ENCODE assay signal across 11 cellular contexts in the genomic region with DNA sequence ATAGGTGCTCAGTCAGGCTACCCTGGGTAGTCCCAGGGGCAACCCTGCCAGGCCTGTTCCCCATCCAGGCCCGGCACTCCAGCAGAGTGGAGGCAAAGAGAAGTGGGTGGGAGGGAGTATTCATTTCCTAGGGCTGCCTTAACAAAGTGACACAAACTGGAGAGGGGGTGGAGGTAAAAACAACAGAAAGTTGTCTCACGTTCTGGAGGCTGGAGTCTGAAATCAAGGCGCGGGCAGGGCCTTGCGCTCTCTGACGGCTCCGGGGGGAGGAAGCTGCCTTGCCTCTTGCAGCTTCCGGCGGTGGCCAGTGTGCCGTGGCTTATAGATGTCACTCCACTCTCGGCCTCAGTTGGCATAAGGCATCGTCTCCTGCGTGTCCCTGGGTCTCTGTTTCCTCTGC.
DNase-seq lines count a peak whose midpoint lies in the region; ATAC-seq and TF ChIP-seq lines count a peak whose summit lies in the region.
"Had no signal": no experiment of that assay in that cellular context is flagged by ENCODE, and none has a peak within 500 bp of the region (broad histone marks: within the 10 kb centered on the region; RNA-seq: fewer than 3 reads in every experiment).

No MANE protein-coding gene starts in this region.

- H3K4me2 ChIP-seq in BLaER1, result peak overlapping the region; percentile 82

- no peak for TF ChIP-seq EP300 in ovary (IDR thresholded peaks at IDR 0.05)
- no peak for TF ChIP-seq EP300 in gastroesophageal sphincter (IDR thresholded peaks at IDR 0.05)

- DNase-seq in T-helper 2 cell treated with Interferon-gamma antibody and Interleukin-4, amounts not matched to agents 5 μg/mL and 100 μg/mL, for 36 hours (ENCODE audit: low spot score), result peak; percentile 8
- no peak for DNase-seq in activated CD8-positive, alpha-beta memory T cell treated with anti-CD3 and anti-CD28 coated beads, Interleukin-2, amount 50 U/mL, for 48 hours
- no peak for DNase-seq in ovary
- DNase-seq in ecto neural progenitor cell (ENCODE audit: low spot score), result no peak
- DNase-seq: C1 segment of cervical spinal cord had no signal

- H3K27ac ChIP-seq in BLaER1, result peak overlapping the region; percentile 94
- H3K27ac ChIP-seq in ovary, result no peak overlapping the region
- H3K27ac ChIP-seq in gastroesophageal sphincter, result no peak overlapping the region
- H3K27ac ChIP-seq: cardiac muscle cell, SJSA1 had no signal

- peak overlapping the region; percentile 43 for H3K4me3 ChIP-seq in BLaER1
- no peak overlapping the region for H3K4me3 ChIP-seq in ovary
- H3K4me3 ChIP-seq in gastroesophageal sphincter, result no peak overlapping the region
- H3K4me3 ChIP-seq: cardiac muscle cell, SJSA1 had no signal

- peaks cover 11% of the 10 kb centered on the region for H3K27me3 Mint-ChIP-seq in T-helper 2 cell treated with Interferon-gamma antibody and Interleukin-4, amounts not matched to agents 5 μg/mL and 100 μg/mL, for 36 hours (ENCODE audit: low read depth)

- H3K27me3 ChIP-seq in BLaER1, result no peaks in the 10 kb centered on the region
- no peaks in the 10 kb centered on the region for H3K27me3 ChIP-seq in ovary
- H3K27me3 ChIP-seq in gastroesophageal sphincter, result no peaks in the 10 kb centered on the region

- TF ChIP-seq CTCF in ovary (IDR thresholded peaks at IDR 0.05) (no peak), gastroesophageal sphincter (IDR thresholded peaks at IDR 0.05) (no peak)

- H3K4me1 Mint-ChIP-seq in T-helper 2 cell treated with Interferon-gamma antibody and Interleukin-4, amounts not matched to agents 5 μg/mL and 100 μg/mL, for 36 hours (ENCODE audit: low read depth), result peaks cover 18% of the 10 kb centered on the region

- no peaks in the 10 kb centered on the region for H3K9me3 Mint-ChIP-seq in T-helper 2 cell treated with Interferon-gamma antibody and Interleukin-4, amounts not matched to agents 5 μg/mL and 100 μg/mL, for 36 hours

- H3K36me3 ChIP-seq in BLaER1 (no peaks in the 10 kb centered on the region), ovary (no peaks in the 10 kb centered on the region), gastroesophageal sphincter (no peaks in the 10 kb centered on the region)
- H3K36me3 ChIP-seq: cardiac muscle cell, SJSA1 had no signal

- H3K9me3 ChIP-seq in BLaER1, result no peaks in the 10 kb centered on the region
- no peaks in the 10 kb centered on the region for H3K9me3 ChIP-seq in ovary
- H3K9me3 ChIP-seq in gastroesophageal sphincter, result no peaks in the 10 kb centered on the region
- H3K9me3 ChIP-seq: SJSA1 had no signal

- 87 to 88% (median 87%) methylated on average over 13 of the region's 13 CpGs for WGBS in ovary, 3 donors
- 74 to 100% methylated on average over 4 to 8 of the region's 13 CpGs for WGBS in gastroesophageal sphincter (ENCODE audit: low coverage in 1 of 2), 2 donors

- TF ChIP-seq POLR2A in GM19193 (IDR thresholded peaks at IDR 0.05; ENCODE audit: extremely low read depth, insufficient read depth, insufficient read length) (peak; percentile 29), ovary (IDR thresholded peaks at IDR 0.05) (no peak), gastroesophageal sphincter (IDR thresholded peaks at IDR 0.05) (no peak)

- ATAC-seq in HG02852 (IDR thresholded peaks at IDR 0.05; ENCODE audit: unreplicated experiment) (peak; percentile 57), gastroesophageal sphincter (no peak)

- H3K4me3 Mint-ChIP-seq in T-helper 2 cell treated with Interferon-gamma antibody and Interleukin-4, amounts not matched to agents 5 μg/mL and 100 μg/mL, for 36 hours, result no peak overlapping the region

- H3K36me3 Mint-ChIP-seq in T-helper 2 cell treated with Interferon-gamma antibody and Interleukin-4, amounts not matched to agents 5 μg/mL and 100 μg/mL, for 36 hours (ENCODE audit: low read depth), result no peaks in the 10 kb centered on the region

- no peaks in the 10 kb centered on the region for H4K20me1 ChIP-seq in BLaER1

- H3K9ac ChIP-seq in BLaER1, result peak overlapping the region; percentile 72

- peak overlapping the region; percentile 4 for H3K27ac Mint-ChIP-seq in T-helper 2 cell treated with Interferon-gamma antibody and Interleukin-4, amounts not matched to agents 5 μg/mL and 100 μg/mL, for 36 hours

- intact Hi-C loops in ovary (cut with DNase I), result no loop called here

- H3K4me1 ChIP-seq in BLaER1, result peaks cover 83% of the 10 kb centered on the region
- H3K4me1 ChIP-seq in ovary (ENCODE audit: insufficient read depth), result no peaks in the 10 kb centered on the region
- H3K4me1 ChIP-seq in gastroesophageal sphincter, result no peaks in the 10 kb centered on the region
